1 cellular context compared by ENCODE assay signal in the genomic region with DNA sequence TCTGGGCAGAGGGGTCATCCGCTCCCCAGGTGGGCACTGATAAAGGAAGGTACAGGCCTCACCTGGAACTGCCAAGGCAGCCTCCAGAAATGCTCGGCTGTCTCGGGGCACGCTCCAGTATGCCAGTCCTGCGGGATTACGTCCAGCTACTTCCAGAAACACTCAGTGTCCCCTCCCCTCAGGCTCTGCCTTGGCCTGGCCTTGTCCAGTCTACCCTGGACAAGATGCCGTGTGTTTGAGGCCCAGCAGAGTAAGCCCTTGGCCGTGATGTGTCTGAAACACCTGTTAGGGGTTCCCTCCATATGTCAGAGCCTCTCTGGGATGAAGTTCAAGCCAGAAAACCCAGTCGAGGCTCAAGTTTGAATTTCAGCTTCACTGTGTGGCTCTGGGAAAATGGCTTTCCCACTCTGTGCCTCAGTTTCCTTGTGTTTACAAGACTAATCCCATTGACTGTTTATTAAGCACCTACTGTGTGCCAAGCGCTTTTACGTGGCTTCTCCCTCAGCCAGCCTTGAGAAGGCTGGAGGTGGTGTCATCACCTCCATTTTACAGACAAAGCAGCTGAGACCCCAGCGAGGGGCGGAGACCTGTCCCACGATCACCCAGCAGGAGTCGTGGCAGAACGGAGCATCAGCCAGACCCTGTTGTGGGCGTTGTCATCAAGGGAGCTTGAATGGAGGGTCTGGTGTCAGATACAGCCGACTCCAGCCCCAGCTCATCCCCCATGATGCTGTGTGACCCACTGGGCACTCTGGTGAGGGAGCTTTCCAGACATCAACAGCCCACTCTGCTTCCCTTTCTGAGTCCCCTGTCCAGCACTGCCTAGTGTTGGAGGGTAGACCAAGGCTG.
TF ChIP-seq lines count a peak whose summit lies in the region.

No MANE protein-coding gene starts in this region.

TF ChIP-seq in GM23338, 12 proteins besides CTCF, POLR2A, EP300 and RAD21:
- TF ChIP-seq REST (IDR thresholded peaks at IDR 0.05; ENCODE audit: unreplicated experiment) = no peak
- 0 out of 2 replicates have a peak, but pooled peaks have one; percentile 23 for TF ChIP-seq POLR2AphosphoS5 (IDR thresholded peaks at IDR 0.05; ENCODE audit: low read depth)
TF ChIP-seq in GM23338: peak in this region for 1.
